In the genomic region with DNA sequence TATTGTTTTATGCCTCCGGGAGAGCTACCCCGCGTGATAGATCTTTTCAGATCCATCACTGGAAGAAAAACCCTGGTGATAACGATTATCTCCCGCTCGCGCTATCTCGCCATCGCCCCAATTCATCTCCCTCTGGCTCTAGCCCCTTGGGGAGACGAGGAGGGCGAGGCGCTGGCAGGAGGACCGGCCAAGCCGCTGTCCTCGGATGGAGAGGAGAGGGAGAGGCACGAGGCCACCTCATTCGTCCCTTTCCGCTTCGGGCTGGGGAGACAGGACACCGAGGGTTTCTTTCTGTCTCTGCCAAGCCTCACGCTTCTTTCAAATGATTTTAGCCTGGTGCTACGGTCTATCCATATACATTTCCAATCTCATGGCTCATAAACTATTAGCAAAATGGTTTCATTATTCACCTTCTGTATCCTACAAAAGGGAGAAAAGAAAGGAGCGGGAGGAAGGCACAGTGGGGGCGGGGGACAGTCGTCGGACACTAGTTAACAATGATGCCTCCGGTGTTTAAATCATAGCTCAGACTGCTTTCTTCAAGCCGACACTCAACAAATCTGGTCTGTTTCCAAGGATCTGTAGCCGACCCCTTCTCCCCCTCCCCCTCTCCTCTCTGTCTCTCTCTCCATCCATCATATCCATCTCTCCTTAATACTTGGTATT, we compare ENCODE assay signal across 17 cellular contexts.
DNase-seq lines count a peak whose midpoint lies in the region; ATAC-seq and TF ChIP-seq lines count a peak whose summit lies in the region.
"Had no signal": no experiment of that assay in that cellular context is flagged by ENCODE, and none has a peak within 500 bp of the region (broad histone marks: within the 10 kb centered on the region; RNA-seq: fewer than 3 reads in every experiment).

No MANE protein-coding gene starts in this region.

- H3K9me3 Mint-ChIP-seq in WTC11 = no peaks in the 10 kb centered on the region
- H3K9me3 Mint-ChIP-seq in neural progenitor cell = no peaks in the 10 kb centered on the region
- peaks cover 11% of the 10 kb centered on the region for H3K9me3 Mint-ChIP-seq in stimulated activated memory B cell treated with anti-CD40 and anti-IgM and Interleukin-4, amounts not matched to agents 10 μg/mL and 1 μg/mL and 100 μg/mL, for 72 hours

- no peak overlapping the region for H3K9ac ChIP-seq in neural progenitor cell

- H2AFZ ChIP-seq in hepatocyte (peak overlapping the region; percentile 49), neural progenitor cell (replicated peaks) (no peak overlapping the region)

- H3K4me3 ChIP-seq in hepatocyte = no peak overlapping the region
- peak overlapping the region; percentile 63 for H3K4me3 ChIP-seq in neural progenitor cell

- CTCF ChIA-PET in GM10248 (lab: Yijun Ruan, JAX) (interaction anchor here (1.2 kb wide), 1 partner anchor 18 kb away, joined by 3 read pairs; no protein-coding TSS in a partner anchor), WTC11 (lab: Charles Lee) (no interaction called here)

- H3K27me3 Mint-ChIP-seq in WTC11 (ENCODE audit: low read depth) = peaks cover 91% of the 10 kb centered on the region
- H3K27me3 Mint-ChIP-seq in neural progenitor cell (ENCODE audit: insufficient read depth, low read depth) = peaks cover 58% of the 10 kb centered on the region
- H3K27me3 Mint-ChIP-seq in stimulated activated memory B cell treated with anti-CD40 and anti-IgM and Interleukin-4, amounts not matched to agents 10 μg/mL and 1 μg/mL and 100 μg/mL, for 72 hours = peaks cover 81% of the 10 kb centered on the region

- TF ChIP-seq CTCF in GM10248 (IDR thresholded peaks at IDR 0.05; ENCODE audit: control extremely low read depth, extremely low read depth, low read depth, missing control alignments) (no peak), WTC11 (IDR thresholded peaks at IDR 0.05) (no peak), hepatocyte (IDR thresholded peaks at IDR 0.05; ENCODE audit: poor library complexity) (no peak), neural progenitor cell (IDR thresholded peaks at IDR 0.05) (no peak)

- DNase-seq in GM10248 (ENCODE audit: extremely low spot score) (peak; percentile 10), WTC11 (ENCODE audit: low spot score) (peak; percentile 20), hepatocyte (ENCODE audit: low spot score) (no peak), neural progenitor cell (ENCODE audit: low spot score) (peak; percentile 46), Kasumi-1 (lab: John Stamatoyannopoulos, UW) (no peak), AG08395 (ENCODE audit: low spot score) (no peak)
- DNase-seq in effector CD4-positive, alpha-beta T cell = no peak
- DNase-seq: activated CD8-positive, alpha-beta memory T cell treated with anti-CD3 and anti-CD28 coated beads, Interleukin-2, amount 50 U/mL, for 4 hours; activated effector memory CD4-positive, alpha-beta T cell treated with anti-CD3 and anti-CD28 coated beads, Interleukin-2, amount 50 U/mL, for 16 hours; amniotic stem cell; NCI-H1417; NCI-H748 treated with DMSO at 0.1 percent for 48 hours; PC-3; stimulated activated CD4-positive, alpha-beta T cell treated with anti-CD3 and anti-CD28 coated beads, Interleukin-2, amount 100 ng/mL, for 24 hours had no signal

- H3K79me2 ChIP-seq in hepatocyte (no peaks in the 10 kb centered on the region), neural progenitor cell (ENCODE audit: low read depth) (no peaks in the 10 kb centered on the region)

- peaks cover 98% of the 10 kb centered on the region for H3K27me3 ChIP-seq in hepatocyte
- H3K27me3 ChIP-seq in neural progenitor cell = peaks cover 100% of the 10 kb centered on the region

- H3K4me2 ChIP-seq in hepatocyte (peak overlapping the region; percentile 99), neural progenitor cell (peak overlapping the region; percentile 97)

- no peaks in the 10 kb centered on the region for H3K9me2 ChIP-seq in hepatocyte (replicated peaks; ENCODE audit: insufficient read depth)

- peaks cover 12% of the 10 kb centered on the region for H3F3A ChIP-seq in neural progenitor cell (ENCODE audit: low read depth)

- H3K4me1 Mint-ChIP-seq in WTC11 (peaks cover 61% of the 10 kb centered on the region), neural progenitor cell (peaks cover 53% of the 10 kb centered on the region)
- H3K4me1 Mint-ChIP-seq in stimulated activated memory B cell treated with anti-CD40 and anti-IgM and Interleukin-4, amounts not matched to agents 10 μg/mL and 1 μg/mL and 100 μg/mL, for 72 hours = peaks cover 9% of the 10 kb centered on the region

- no peak for ATAC-seq in WTC11
- no peak for ATAC-seq in stimulated activated memory B cell treated with anti-CD40 and anti-IgM and Interleukin-4, amounts not matched to agents 10 μg/mL and 1 μg/mL and 100 μg/mL, for 72 hours
- ATAC-seq: PC-3 had no signal

- H3K36me3 Mint-ChIP-seq in WTC11 (no peaks in the 10 kb centered on the region), neural progenitor cell (no peaks in the 10 kb centered on the region)
- H3K36me3 Mint-ChIP-seq in stimulated activated memory B cell treated with anti-CD40 and anti-IgM and Interleukin-4, amounts not matched to agents 10 μg/mL and 1 μg/mL and 100 μg/mL, for 72 hours = no peaks in the 10 kb centered on the region

- H3K36me3 ChIP-seq in hepatocyte (replicated peaks; ENCODE audit: insufficient read depth, low read depth) = no peaks in the 10 kb centered on the region
- no peaks in the 10 kb centered on the region for H3K36me3 ChIP-seq in neural progenitor cell
- H3K36me3 ChIP-seq: pancreas had no signal

- H3K9me3 ChIP-seq in hepatocyte (ENCODE audit: low read depth) (no peaks in the 10 kb centered on the region), neural progenitor cell (ENCODE audit: low read depth) (no peaks in the 10 kb centered on the region)
- H3K9me3 ChIP-seq: pancreas had no signal

- WGBS in hepatocyte (ENCODE audit: low lambda C conversion rate, missing lambda C conversion rate) = 4% methylated on average over 29 of the region's 29 CpGs

- H3K27ac ChIP-seq in hepatocyte = no peak overlapping the region
- H3K27ac ChIP-seq in neural progenitor cell = no peak overlapping the region

- H3K4me1 ChIP-seq in hepatocyte (ENCODE audit: insufficient read depth) (peaks cover 21% of the 10 kb centered on the region), neural progenitor cell (peaks cover 49% of the 10 kb centered on the region)
- H3K4me1 ChIP-seq: pancreas had no signal

- H3K27ac Mint-ChIP-seq in WTC11 (no peak overlapping the region), neural progenitor cell (no peak overlapping the region)
- no peak overlapping the region for H3K27ac Mint-ChIP-seq in stimulated activated memory B cell treated with anti-CD40 and anti-IgM and Interleukin-4, amounts not matched to agents 10 μg/mL and 1 μg/mL and 100 μg/mL, for 72 hours

- H3K4me3 Mint-ChIP-seq in WTC11 (peak overlapping the region; percentile 89), neural progenitor cell (peak overlapping the region; percentile 82)
- no peak overlapping the region for H3K4me3 Mint-ChIP-seq in stimulated activated memory B cell treated with anti-CD40 and anti-IgM and Interleukin-4, amounts not matched to agents 10 μg/mL and 1 μg/mL and 100 μg/mL, for 72 hours
- H3K4me3 Mint-ChIP-seq: central memory CD8-positive, alpha-beta T cell had no signal

- POLR2A ChIA-PET in GM10248 (lab: Yijun Ruan, JAX) (no interaction called here), WTC11 (lab: Charles Lee) (no interaction called here)

- H4K20me1 ChIP-seq in hepatocyte (ENCODE audit: insufficient read depth, poor library complexity, severe bottlenecking) = no peaks in the 10 kb centered on the region
- H4K20me1 ChIP-seq in neural progenitor cell (ENCODE audit: low read depth) = peaks cover 59% of the 10 kb centered on the region

TF ChIP-seq in WTC11, 78 proteins besides CTCF, POLR2A, EP300 and RAD21 (continues in another document):
- TF ChIP-seq ESRRA (CRISPR knock-in tag; IDR thresholded peaks at IDR 0.05; ENCODE audit: borderline replicate concordance) (no peak), IRF2 (CRISPR knock-in tag; IDR thresholded peaks at IDR 0.05; ENCODE audit: borderline replicate concordance, low read depth) (no peak), ZNF671 (CRISPR knock-in tag; IDR thresholded peaks at IDR 0.05) (no peak), NR1H2 (CRISPR knock-in tag; IDR thresholded peaks at IDR 0.05) (no peak), JUN (CRISPR knock-in tag; IDR thresholded peaks at IDR 0.05) (no peak), NR3C1 (CRISPR knock-in tag; conservative IDR thresholded peaks at IDR 0.05; ENCODE audit: low read depth) (no peak), JAZF1 (CRISPR knock-in tag; IDR thresholded peaks at IDR 0.05) (no peak), PREB (CRISPR knock-in tag; IDR thresholded peaks at IDR 0.05; ENCODE audit: borderline replicate concordance) (no peak)
- TF ChIP-seq, protein P1, sequence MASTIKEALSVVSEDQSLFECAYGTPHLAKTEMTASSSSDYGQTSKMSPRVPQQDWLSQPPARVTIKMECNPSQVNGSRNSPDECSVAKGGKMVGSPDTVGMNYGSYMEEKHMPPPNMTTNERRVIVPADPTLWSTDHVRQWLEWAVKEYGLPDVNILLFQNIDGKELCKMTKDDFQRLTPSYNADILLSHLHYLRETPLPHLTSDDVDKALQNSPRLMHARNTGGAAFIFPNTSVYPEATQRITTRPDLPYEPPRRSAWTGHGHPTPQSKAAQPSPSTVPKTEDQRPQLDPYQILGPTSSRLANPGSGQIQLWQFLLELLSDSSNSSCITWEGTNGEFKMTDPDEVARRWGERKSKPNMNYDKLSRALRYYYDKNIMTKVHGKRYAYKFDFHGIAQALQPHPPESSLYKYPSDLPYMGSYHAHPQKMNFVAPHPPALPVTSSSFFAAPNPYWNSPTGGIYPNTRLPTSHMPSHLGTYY (CRISPR knock-in tag; IDR thresholded peaks at IDR 0.05) = no peak
- TF ChIP-seq, protein P2, sequence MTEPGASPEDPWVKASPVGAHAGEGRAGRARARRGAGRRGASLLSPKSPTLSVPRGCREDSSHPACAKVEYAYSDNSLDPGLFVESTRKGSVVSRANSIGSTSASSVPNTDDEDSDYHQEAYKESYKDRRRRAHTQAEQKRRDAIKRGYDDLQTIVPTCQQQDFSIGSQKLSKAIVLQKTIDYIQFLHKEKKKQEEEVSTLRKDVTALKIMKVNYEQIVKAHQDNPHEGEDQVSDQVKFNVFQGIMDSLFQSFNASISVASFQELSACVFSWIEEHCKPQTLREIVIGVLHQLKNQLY (CRISPR knock-in tag; IDR thresholded peaks at IDR 0.05) = no peak

Comparison
In these comparisons a context has a peak if more than half of its experiments do, and no peak if none do; other contexts are left out.
1. DNase-seq: peak in GM10248 (single experiment), WTC11 (single experiment) and neural progenitor cell (single experiment); none in hepatocyte (single experiment), Kasumi-1 (0 of 2), AG08395 (single experiment) and effector CD4-positive, alpha-beta T cell (single experiment).